ENCODE assay signal across 29 cellular contexts in genomic region chr14:74604157-74604556, GRCh38.
"Had no signal": no experiment of that assay in that cellular context is flagged by ENCODE, and none has a peak within 500 bp of the region (broad histone marks: within the 10 kb centered on the region; RNA-seq: fewer than 3 reads in every experiment).

No MANE protein-coding gene starts in this region.

- H3K27me3 ChIP-seq: adrenal gland, Peyer's patch, SJCRH30 had no signal

- DNase-seq: activated CD4-positive, alpha-beta T cell treated with anti-CD3 and anti-CD28 coated beads, Interleukin-2, amount 10 ng/mL, durations not matched to agents 24 days and 14 days; activated CD4-positive, alpha-beta T cell treated with anti-CD3 and anti-CD28 coated beads, Interleukin-2, amount 50 U/mL, for 4 hours; activated CD4-positive, CD25-positive, alpha-beta regulatory T cell; activated CD8-positive, alpha-beta T cell treated with anti-CD3 and anti-CD28 coated beads for 36 hours; activated gamma-delta T cell; activated naive CD4-positive, alpha-beta T cell treated with anti-CD3 and anti-CD28 coated beads for 36 hours; activated T-cell treated with anti-CD3 and anti-CD28 coated beads, Interleukin-2, amount 50 U/mL, for 24 hours; adrenal gland; NCI-H1092 treated with DMSO at 0.1 percent for 48 hours; NCI-H1417; NCI-H146; NCI-H187; NCI-H2029 treated with DMSO at 0.1 percent for 48 hours; NCI-H2107; NCI-H2171; NCI-H510A; NCI-H526; NCI-H748 treated with DMSO at 0.1 percent for 48 hours; NK-92 treated with Interleukin-12 subunit alpha and Interleukin-12 subunit beta, amount 100 ng/mL, for 24 hours; PC-3; Peyer's patch; RPMI8226; SHP77; SJCRH30; T1000; WERI-Rb-1 had no signal

- H3K4me3 ChIP-seq: adrenal gland, K562, Peyer's patch, SJCRH30, SK-N-MC had no signal

- H3K4me1 ChIP-seq: adrenal gland had no signal

- H3K9me3 ChIP-seq: adrenal gland, Peyer's patch, SJCRH30 had no signal

- H3K27ac ChIP-seq: adrenal gland, Peyer's patch, SK-N-MC, WERI-Rb-1 had no signal

- ATAC-seq: activated CD8-positive, alpha-beta T cell treated with anti-CD3 and anti-CD28 coated beads for 36 hours; activated naive CD4-positive, alpha-beta T cell treated with anti-CD3 and anti-CD28 coated beads, Interleukin-2, amount 50 U/mL, for 72 hours; K562; PC-3 had no signal

- H3K36me3 ChIP-seq: adrenal gland, Peyer's patch, SJCRH30, WERI-Rb-1 had no signal
